ENCODE assay signal across 20 cellular contexts in the genomic region with DNA sequence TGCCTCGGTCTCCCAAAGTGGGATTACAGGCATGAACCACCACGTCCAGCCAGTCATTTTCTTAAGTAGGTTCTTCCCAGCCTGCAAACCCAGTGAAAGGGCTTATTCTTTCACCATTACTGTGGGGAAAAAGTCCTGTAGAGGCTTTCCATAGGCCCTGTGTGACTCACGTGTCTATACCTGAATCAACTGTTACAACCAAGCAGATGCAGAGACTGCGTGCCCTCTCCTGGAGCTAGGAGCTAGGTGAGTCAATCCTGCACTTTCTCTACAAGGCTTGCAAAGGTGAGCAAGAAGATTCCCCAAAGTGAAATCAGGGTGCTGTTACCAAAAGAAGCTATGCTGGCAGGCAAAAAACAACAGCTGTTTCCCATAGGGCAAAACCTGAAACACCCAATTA. TPM values are rescaled to one million over a fixed set of nuclear protein-coding genes. Genes with fewer than 3 reads are reported as not detected.
A peak's percentile ranks its signal among the peaks of the same experiment; 100 is the strongest.
DNase-seq lines count a peak whose midpoint lies in the region; ATAC-seq lines count a peak whose summit lies in the region.
"Had no signal": no experiment of that assay in that cellular context is flagged by ENCODE, and none has a peak within 500 bp of the region (broad histone marks: within the 10 kb centered on the region; RNA-seq: fewer than 3 reads in every experiment).

No MANE protein-coding gene starts in this region.

- H3K9me3 Mint-ChIP-seq in CD4-positive, CD25-positive, alpha-beta regulatory T cell, result no peaks in the 10 kb centered on the region
- no peaks in the 10 kb centered on the region for H3K9me3 Mint-ChIP-seq in CD8-positive, alpha-beta memory T cell
- H3K9me3 Mint-ChIP-seq in activated CD8-positive, alpha-beta T cell treated with anti-CD3 and anti-CD28 coated beads, Interleukin-2, amount 10 ng/mL, durations not matched to agents 7 days and 5 days (ENCODE audit: insufficient read depth), result no peaks in the 10 kb centered on the region
- H3K9me3 Mint-ChIP-seq in memory B cell, result no peaks in the 10 kb centered on the region
- H3K9me3 Mint-ChIP-seq: central memory CD8-positive, alpha-beta T cell had no signal

- no peak overlapping the region for H3K4me3 ChIP-seq in CD4-positive, CD25-positive, alpha-beta regulatory T cell (ENCODE audit: low read depth, low read length)
- H3K4me3 ChIP-seq in CD8-positive, alpha-beta memory T cell (ENCODE audit: low read length), result no peak overlapping the region
- H3K4me3 ChIP-seq: adrenal gland, tibial artery had no signal

- peaks cover 20 to 26% (median 23%) of the 10 kb centered on the region in 4 donors for H3K4me1 Mint-ChIP-seq in CD4-positive, CD25-positive, alpha-beta regulatory T cell
- peaks cover 19 to 32% (median 30%) of the 10 kb centered on the region in 3 donors for H3K4me1 Mint-ChIP-seq in CD8-positive, alpha-beta memory T cell
- peaks cover 9% of the 10 kb centered on the region for H3K4me1 Mint-ChIP-seq in activated CD8-positive, alpha-beta T cell treated with anti-CD3 and anti-CD28 coated beads, Interleukin-2, amount 10 ng/mL, durations not matched to agents 7 days and 5 days (ENCODE audit: low read depth)
- peaks cover 51% of the 10 kb centered on the region for H3K4me1 Mint-ChIP-seq in memory B cell

- POLR2A ChIA-PET in CD8-positive, alpha-beta memory T cell (lab: Charles Lee), result no interaction called here
- POLR2A ChIA-PET in activated CD8-positive, alpha-beta T cell treated with anti-CD3 and anti-CD28 coated beads, Interleukin-2, amount 10 ng/mL, durations not matched to agents 7 days and 5 days (lab: Charles Lee), result no interaction called here

- no peaks in the 10 kb centered on the region for H3K4me1 ChIP-seq in CD4-positive, CD25-positive, alpha-beta regulatory T cell (ENCODE audit: control insufficient read depth, insufficient read depth, low read length, poor library complexity, severe bottlenecking)
- H3K4me1 ChIP-seq in CD8-positive, alpha-beta memory T cell (ENCODE audit: insufficient read depth, low read length), result no peaks in the 10 kb centered on the region
- H3K4me1 ChIP-seq: adrenal gland had no signal

- no peak for DNase-seq in CD4-positive, CD25-positive, alpha-beta regulatory T cell
- no peak for DNase-seq in CD8-positive, alpha-beta memory T cell
- DNase-seq in activated CD8-positive, alpha-beta T cell treated with anti-CD3 and anti-CD28 coated beads, Interleukin-2, amount 10 ng/mL, durations not matched to agents 7 days and 5 days, result no peak
- no peak for DNase-seq in memory B cell (ENCODE audit: low spot score in 2 of 2)
- DNase-seq: activated CD8-positive, alpha-beta memory T cell treated with anti-CD3 and anti-CD28 coated beads, Interleukin-2, amount 50 U/mL, for 48 hours; adrenal gland; effector CD4-positive, alpha-beta T cell; hippocampal formation; kidney glomerular epithelial cell; NCI-H2081 treated with DMSO at 0.1 percent for 48 hours; NCI-H774; stimulated activated CD4-positive, alpha-beta T cell treated with anti-CD3 and anti-CD28 coated beads, Interleukin-4, amount 100 ng/mL, for 1 hour; stimulated activated CD8-positive, alpha-beta memory T cell treated with anti-CD3 and anti-CD28 coated beads, Interleukin-4, amount 100 ng/mL, for 48 hours; SW 1271; tibial artery; WERI-Rb-1 had no signal

- H3K27ac ChIP-seq in CD4-positive, CD25-positive, alpha-beta regulatory T cell (ENCODE audit: insufficient read depth, low read length, poor library complexity, severe bottlenecking), result no peak overlapping the region
- H3K27ac ChIP-seq in CD8-positive, alpha-beta memory T cell (ENCODE audit: low read depth, low read length), result no peak overlapping the region
- H3K27ac ChIP-seq: adrenal gland, tibial artery, WERI-Rb-1 had no signal

- peak overlapping the region in 2 of 3 donors; percentile 31 to 70 for H3K27ac Mint-ChIP-seq in CD4-positive, CD25-positive, alpha-beta regulatory T cell
- H3K27ac Mint-ChIP-seq in CD8-positive, alpha-beta memory T cell, result peak overlapping the region in 7 of 8 donors; percentile 37 to 81 (median 60)
- H3K27ac Mint-ChIP-seq in activated CD8-positive, alpha-beta T cell treated with anti-CD3 and anti-CD28 coated beads, Interleukin-2, amount 10 ng/mL, durations not matched to agents 7 days and 5 days, result peak overlapping the region; percentile 31
- peak overlapping the region; percentile 42 for H3K27ac Mint-ChIP-seq in memory B cell

- H3K36me3 Mint-ChIP-seq in CD4-positive, CD25-positive, alpha-beta regulatory T cell, result peaks cover 28% of the 10 kb centered on the region
- peaks cover 9 to 46% (median 14%) of the 10 kb centered on the region in 3 donors for H3K36me3 Mint-ChIP-seq in CD8-positive, alpha-beta memory T cell
- H3K36me3 Mint-ChIP-seq in activated CD8-positive, alpha-beta T cell treated with anti-CD3 and anti-CD28 coated beads, Interleukin-2, amount 10 ng/mL, durations not matched to agents 7 days and 5 days (ENCODE audit: low read depth), result peaks cover 38% of the 10 kb centered on the region
- H3K36me3 Mint-ChIP-seq in memory B cell, result peaks cover 23% of the 10 kb centered on the region

- H3K36me3 ChIP-seq in CD4-positive, CD25-positive, alpha-beta regulatory T cell (ENCODE audit: control insufficient read depth, insufficient read depth, low read length), result peaks cover 37% of the 10 kb centered on the region
- H3K36me3 ChIP-seq in CD8-positive, alpha-beta memory T cell (ENCODE audit: insufficient read depth, low read length), result peaks cover 24% of the 10 kb centered on the region
- H3K36me3 ChIP-seq: adrenal gland, WERI-Rb-1 had no signal

- no peak overlapping the region for H3K4me3 Mint-ChIP-seq in CD4-positive, CD25-positive, alpha-beta regulatory T cell
- H3K4me3 Mint-ChIP-seq in CD8-positive, alpha-beta memory T cell, result no peak overlapping the region
- no peak overlapping the region for H3K4me3 Mint-ChIP-seq in activated CD8-positive, alpha-beta T cell treated with anti-CD3 and anti-CD28 coated beads, Interleukin-2, amount 10 ng/mL, durations not matched to agents 7 days and 5 days
- no peak overlapping the region for H3K4me3 Mint-ChIP-seq in memory B cell
- H3K4me3 Mint-ChIP-seq: central memory CD8-positive, alpha-beta T cell had no signal

- no peak for ATAC-seq in CD4-positive, CD25-positive, alpha-beta regulatory T cell (ENCODE audit: low read depth in 2 of 2)
- no peak for ATAC-seq in activated CD8-positive, alpha-beta T cell treated with anti-CD3 and anti-CD28 coated beads, Interleukin-2, amount 10 ng/mL, durations not matched to agents 7 days and 5 days
- ATAC-seq in memory B cell (ENCODE audit: low read depth), result no peak
- no peak for ATAC-seq in HG03571 (IDR thresholded peaks at IDR 0.05; ENCODE audit: unreplicated experiment)
- ATAC-seq in GM18868 (IDR thresholded peaks at IDR 0.05; ENCODE audit: unreplicated experiment), result no peak
- ATAC-seq in HG02759 (IDR thresholded peaks at IDR 0.05; ENCODE audit: unreplicated experiment), result no peak

- H3K27me3 ChIP-seq in CD4-positive, CD25-positive, alpha-beta regulatory T cell (ENCODE audit: control insufficient read depth, insufficient read depth, low read length), result no peaks in the 10 kb centered on the region
- H3K27me3 ChIP-seq in CD8-positive, alpha-beta memory T cell (ENCODE audit: insufficient read depth, low read length, poor library complexity, severe bottlenecking), result no peaks in the 10 kb centered on the region
- H3K27me3 ChIP-seq: adrenal gland, tibial artery had no signal

- H3K9me3 ChIP-seq in CD4-positive, CD25-positive, alpha-beta regulatory T cell (ENCODE audit: control insufficient read depth in 2 of 2, low read length in 2 of 2), result no peaks in the 10 kb centered on the region
- H3K9me3 ChIP-seq in CD8-positive, alpha-beta memory T cell (ENCODE audit: low read length), result no peaks in the 10 kb centered on the region
- H3K9me3 ChIP-seq: adrenal gland, tibial artery had no signal

- peaks cover 2% of the 10 kb centered on the region for H3K27me3 Mint-ChIP-seq in CD4-positive, CD25-positive, alpha-beta regulatory T cell
- H3K27me3 Mint-ChIP-seq in CD8-positive, alpha-beta memory T cell, result no peaks in the 10 kb centered on the region
- H3K27me3 Mint-ChIP-seq in activated CD8-positive, alpha-beta T cell treated with anti-CD3 and anti-CD28 coated beads, Interleukin-2, amount 10 ng/mL, durations not matched to agents 7 days and 5 days (ENCODE audit: low read depth), result peaks cover 4% of the 10 kb centered on the region
- H3K27me3 Mint-ChIP-seq in memory B cell, result no peaks in the 10 kb centered on the region
- H3K27me3 Mint-ChIP-seq: central memory CD8-positive, alpha-beta T cell had no signal

- CTCF ChIA-PET in CD8-positive, alpha-beta memory T cell (lab: Charles Lee), result interaction anchor here (0.6 to 1.1 kb wide), 2 partner anchors 107 to 109 kb away, joined by 3 read pairs; no protein-coding TSS in a partner anchor
- CTCF ChIA-PET in activated CD8-positive, alpha-beta T cell treated with anti-CD3 and anti-CD28 coated beads, Interleukin-2, amount 10 ng/mL, durations not matched to agents 7 days and 5 days (lab: Charles Lee), result interaction anchor here (1.4 to 1.5 kb wide), 2 partner anchors 20 to 108 kb away, joined by 3 to 5 read pairs; no protein-coding TSS in a partner anchor

RNA-seq across cellular contexts. Expression of gene MPZL1, which starts 13.8 kb away (rescaled TPM):
- 3.3 TPM for total RNA-seq in CD4-positive, CD25-positive, alpha-beta regulatory T cell
- polyA plus RNA-seq in CD4-positive, CD25-positive, alpha-beta regulatory T cell, result 10 to 100 TPM in 1 of 4 donors, 1 to 10 TPM in 3; 6.5 to 10.0 (median 9.2) TPM
- 10 to 100 TPM; 15.6 to 17.9 TPM for total RNA-seq in CD8-positive, alpha-beta memory T cell
- 8.2 TPM for polyA plus RNA-seq in CD8-positive, alpha-beta memory T cell
- total RNA-seq in activated CD8-positive, alpha-beta T cell treated with anti-CD3 and anti-CD28 coated beads, Interleukin-2, amount 10 ng/mL, durations not matched to agents 7 days and 5 days, result 10 to 100 TPM; 12.5 to 13.6 TPM
